Comparison of ENCODE assay signal across 17 cellular contexts in genomic region chr21:45313015-45313414, GRCh38.
"Had no signal": no experiment of that assay in that cellular context is flagged by ENCODE, and none has a peak within 500 bp of the region (broad histone marks: within the 10 kb centered on the region; RNA-seq: fewer than 3 reads in every experiment).

No MANE protein-coding gene starts in this region.

- H3K9me3 ChIP-seq: breast epithelium, left lung, SK-N-SH, tibial artery had no signal

- DNase-seq: activated naive CD4-positive, alpha-beta T cell; activated T-cell treated with anti-CD3 and anti-CD28 coated beads, Interleukin-2, amount 50 U/mL, for 1 hour; amniotic stem cell; cerebellar nuclear complex; cortex of kidney; nephron progenitor cell; nucleus accumbens; retina; SK-N-SH; stimulated activated CD4-positive, alpha-beta T cell treated with anti-CD3 and anti-CD28 coated beads, Interleukin-1b, Interleukin-23, amount 100 ng/mL, for 48 hours; stimulated activated naive CD8-positive, alpha-beta T cell treated with anti-CD3 and anti-CD28 coated beads, Interleukin-15, amount 100 ng/mL, for 72 hours; WERI-Rb-1 had no signal

- H3K27me3 Mint-ChIP-seq: activated naive CD8-positive, alpha-beta T cell; stimulated activated naive CD8-positive, alpha-beta T cell treated with anti-CD3 and anti-CD28 coated beads, Interleukin-15, amount 100 ng/mL, for 72 hours had no signal

- H3K4me3 Mint-ChIP-seq: activated naive CD8-positive, alpha-beta T cell; nephron progenitor cell; stimulated activated effector memory CD8-positive, alpha-beta T cell treated with anti-CD3 and anti-CD28 coated beads, Interleukin-12 subunit alpha, Interleukin-12 subunit beta, amount 100 ng/mL, for 72 hours; stimulated activated naive CD8-positive, alpha-beta T cell treated with anti-CD3 and anti-CD28 coated beads, Interleukin-15, amount 100 ng/mL, for 72 hours had no signal

- H3K36me3 Mint-ChIP-seq: stimulated activated effector memory CD8-positive, alpha-beta T cell treated with anti-CD3 and anti-CD28 coated beads, Interleukin-12 subunit alpha, Interleukin-12 subunit beta, amount 100 ng/mL, for 72 hours had no signal

- H3K27ac Mint-ChIP-seq: activated naive CD8-positive, alpha-beta T cell; nephron progenitor cell; stimulated activated effector memory CD8-positive, alpha-beta T cell treated with anti-CD3 and anti-CD28 coated beads, Interleukin-12 subunit alpha, Interleukin-12 subunit beta, amount 100 ng/mL, for 72 hours; stimulated activated naive CD8-positive, alpha-beta T cell treated with anti-CD3 and anti-CD28 coated beads, Interleukin-15, amount 100 ng/mL, for 72 hours had no signal

- H3K9me3 Mint-ChIP-seq: stimulated activated effector memory CD8-positive, alpha-beta T cell treated with anti-CD3 and anti-CD28 coated beads, Interleukin-12 subunit alpha, Interleukin-12 subunit beta, amount 100 ng/mL, for 72 hours; stimulated activated naive CD8-positive, alpha-beta T cell treated with anti-CD3 and anti-CD28 coated beads, Interleukin-15, amount 100 ng/mL, for 72 hours had no signal

- H3K9ac ChIP-seq: SK-N-SH had no signal

- H3K4me3 ChIP-seq: breast epithelium, left lung, tibial artery had no signal

- H3K27ac ChIP-seq: breast epithelium, left lung, tibial artery, WERI-Rb-1 had no signal

- H3K36me3 ChIP-seq: breast epithelium, left lung, tibial artery, WERI-Rb-1 had no signal

- ATAC-seq: left lung; stimulated activated effector memory CD8-positive, alpha-beta T cell treated with anti-CD3 and anti-CD28 coated beads, Interleukin-12 subunit alpha, Interleukin-12 subunit beta, amount 100 ng/mL, for 72 hours; stimulated activated naive CD8-positive, alpha-beta T cell treated with anti-CD3 and anti-CD28 coated beads, Interleukin-15, amount 100 ng/mL, for 72 hours had no signal

- H3K27me3 ChIP-seq: breast epithelium, left lung, tibial artery had no signal
